In the genomic region with DNA sequence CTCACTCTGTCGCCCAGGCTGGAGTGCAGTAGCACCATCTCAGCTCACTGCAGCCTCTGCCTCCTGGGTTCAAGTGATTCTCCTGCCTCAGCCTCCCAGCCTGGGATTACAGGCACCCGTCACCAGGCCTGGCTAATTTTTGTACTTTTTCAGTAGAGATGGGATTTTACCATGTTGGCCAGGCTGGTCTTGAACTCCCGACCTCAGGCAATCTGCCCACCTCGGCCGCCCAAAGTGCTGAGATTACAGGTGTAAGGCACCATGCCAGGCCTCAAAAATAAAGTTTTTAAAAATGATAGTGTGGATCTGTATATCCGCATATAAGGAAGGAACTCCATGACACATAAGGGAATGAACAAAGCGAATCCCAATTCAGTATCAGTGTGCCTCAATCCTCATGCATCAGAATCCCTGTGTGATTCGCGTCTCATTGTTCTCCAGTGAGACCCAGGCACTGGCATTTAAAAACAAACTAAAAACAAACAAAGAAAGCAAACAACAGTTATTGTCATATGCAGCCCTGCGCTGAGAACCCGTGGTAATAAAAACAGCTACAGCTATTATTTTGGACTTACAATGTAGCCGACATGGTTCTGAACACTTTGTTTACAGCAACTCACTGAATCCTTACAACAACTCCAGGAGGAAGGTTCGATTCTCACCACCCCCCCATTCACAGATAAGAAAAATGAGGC, we compare ENCODE assay signal across 23 cellular contexts. TPM values are rescaled to one million over a fixed set of nuclear protein-coding genes. Genes with fewer than 3 reads are reported as not detected.
A peak's percentile ranks its signal among the peaks of the same experiment; 100 is the strongest.
DNase-seq lines count a peak whose midpoint lies in the region; ATAC-seq, FAIRE-seq and TF ChIP-seq lines count a peak whose summit lies in the region.
"Had no signal": no experiment of that assay in that cellular context is flagged by ENCODE, and none has a peak within 500 bp of the region (broad histone marks: within the 10 kb centered on the region; RNA-seq: fewer than 3 reads in every experiment).

No MANE protein-coding gene starts in this region.

- H2AFZ ChIP-seq in PC-3 (ENCODE audit: low read length), result peak overlapping the region; percentile 6; the same call in 1 of the 2 replicates

- no peaks in the 10 kb centered on the region for H4K20me1 ChIP-seq in PC-3 (ENCODE audit: low read length)

- intact Hi-C loops in PC-3 (cut with micrococcal nuclease), result no loop called here
- intact Hi-C loops in lower lobe of right lung (cut with DNase I), result no loop called here
- intact Hi-C loops in spleen (cut with DNase I; ENCODE audit: low total_unique reads), result no loop called here
- intact Hi-C loops in pancreas (cut with DNase I), result no loop called here

- H3K36me3 ChIP-seq in PC-3 (ENCODE audit: low read depth, low read length) (no peaks in the 10 kb centered on the region), lower lobe of right lung (no peaks in the 10 kb centered on the region), spleen (no peaks in the 10 kb centered on the region), pancreas (no peaks in the 10 kb centered on the region)

- DNase-seq in DMS53 (lab: John Stamatoyannopoulos, UW), result peak; percentile 35
- DNase-seq in DMS53 treated with DMSO at 0.1 percent for 48 hours (lab: John Stamatoyannopoulos, UW; ENCODE audit: unreplicated experiment), result no peak
- DNase-seq in PC-3, result no peak
- DNase-seq in lower lobe of right lung, result peak; percentile 7
- DNase-seq in spleen, result peak; percentile 16
- DNase-seq in pancreas, result no peak
- no peak for DNase-seq in AG20443 (ENCODE audit: low spot score)
- DNase-seq: CD4-positive, alpha-beta memory T cell; DND-41; GOT3; NCI-H1092 treated with DMSO at 0.1 percent for 48 hours; NCI-H1694 treated with DMSO at 0.1 percent for 48 hours; NCI-H446 treated with DMSO at 0.1 percent for 48 hours; OCI-M1 had no signal

- no peak overlapping the region for H3K27ac ChIP-seq in PC-3 (ENCODE audit: low read length)
- H3K27ac ChIP-seq in lower lobe of right lung, result no peak overlapping the region
- no peak overlapping the region for H3K27ac ChIP-seq in spleen
- no peak overlapping the region for H3K27ac ChIP-seq in pancreas
- H3K27ac ChIP-seq: 22Rv1, KMS-11, RWPE1, SJSA1 had no signal

- H3K4me1 ChIP-seq in PC-3 (ENCODE audit: insufficient read depth, low read length) (no peaks in the 10 kb centered on the region), lower lobe of right lung (peaks cover 11% of the 10 kb centered on the region), spleen (peaks cover 0 to 13% (median 12%) of the 10 kb centered on the region in 6 donors), pancreas (no peaks in the 10 kb centered on the region)

- CTCF ChIA-PET in PC-3 (lab: Charles Lee), result interaction anchor here (0.7 kb wide), 1 partner anchor 261 kb away, joined by 17 read pairs; no protein-coding TSS in a partner anchor

- BruUV-seq in PC-3 (replicated peaks; lab: Mats Ljungman, UMichigan), result no TSS peak

- H3F3A ChIP-seq in PC-3 (ENCODE audit: low read length, unreplicated experiment), result no peaks in the 10 kb centered on the region

- WGBS in spleen, 5 donors, result 80 to 86% (median 81%) methylated on average over 13 of the region's 13 CpGs
- 60% methylated on average over 13 of the region's 13 CpGs for WGBS in pancreas, 2 donors

- no peak for FAIRE-seq in pancreas (lab: Jason Lieb, UNC)
- FAIRE-seq: G401.6, GM12878, GM18507, HepG2 had no signal

- no peaks in the 10 kb centered on the region for H3K9me3 ChIP-seq in PC-3 (ENCODE audit: low read length)
- H3K9me3 ChIP-seq in lower lobe of right lung, result no peaks in the 10 kb centered on the region
- no peaks in the 10 kb centered on the region for H3K9me3 ChIP-seq in spleen
- no peaks in the 10 kb centered on the region for H3K9me3 ChIP-seq in pancreas
- H3K9me3 ChIP-seq: SJSA1 had no signal

- POLR2A ChIA-PET in PC-3 (lab: Charles Lee; ENCODE audit: unreplicated experiment), result no interaction called here

- TF ChIP-seq CTCF in PC-3 (conservative IDR thresholded peaks at IDR 0.05; ENCODE audit: low read depth, low read length) (no peak), lower lobe of right lung (IDR thresholded peaks at IDR 0.05) (no peak), spleen (IDR thresholded peaks at IDR 0.05 in 8 of 11, conservative IDR thresholded peaks at IDR 0.05 in 3 of 11) (no peak), pancreas (IDR thresholded peaks at IDR 0.05) (no peak)

- TF ChIP-seq POLR2A in spleen (IDR thresholded peaks at IDR 0.05), result no peak

- H3K9me2 ChIP-seq in PC-3 (replicated peaks; ENCODE audit: low read length), result no peaks in the 10 kb centered on the region

- H3K9ac ChIP-seq in PC-3 (ENCODE audit: low read length), result no peak overlapping the region
- H3K9ac ChIP-seq: KMS-11 had no signal

- H3K27me3 ChIP-seq in PC-3 (ENCODE audit: low read length) (no peaks in the 10 kb centered on the region), lower lobe of right lung (ENCODE audit: low read depth) (no peaks in the 10 kb centered on the region), spleen (replicated peaks in 1 of 7) (peaks cover 0 to 21% (median 0%) of the 10 kb centered on the region in 7 donors), pancreas (no peaks in the 10 kb centered on the region)
- H3K27me3 ChIP-seq: SJSA1 had no signal

- H3K4me3 ChIP-seq in PC-3 (ENCODE audit: low read length) (no peak overlapping the region), lower lobe of right lung (no peak overlapping the region), spleen (no peak overlapping the region), pancreas (no peak overlapping the region)
- H3K4me3 ChIP-seq: GM12878, SJSA1 had no signal

- ATAC-seq in PC-3 (no peak), lower lobe of right lung (no peak), pancreas (no peak), GM21576 (IDR thresholded peaks at IDR 0.05; ENCODE audit: unreplicated experiment) (no peak)
- ATAC-seq: GM12878, HepG2 had no signal

- H3K4me2 ChIP-seq in PC-3 (ENCODE audit: low read length), result no peak overlapping the region
- H3K4me2 ChIP-seq: KMS-11 had no signal

- H3K79me2 ChIP-seq in PC-3 (ENCODE audit: low read length), result no peaks in the 10 kb centered on the region

RNA-seq across cellular contexts. Expression of a gene that starts 54.1 kb away (rescaled TPM):
- 21.9 and 23.6 TPM in 2 replicates for total RNA-seq in PC-3 (2014; rRNA removed)
- 78.3 TPM for total RNA-seq in lower lobe of right lung
- total RNA-seq in spleen, result 100 to 1,000 TPM in 5 of 7 donors, 10 to 100 TPM in 2; 99.4 to 153 (median 101) TPM
- polyA plus RNA-seq in spleen, result 10 to 100 TPM in 2 of 3 donors, 1 to 10 TPM in 1; 5.8 to 21.2 (median 10.5) TPM
- 10 to 100 TPM; 23.7 to 49.4 (median 31.4) TPM for total RNA-seq in pancreas
- polyA plus RNA-seq in pancreas, result 10 to 100 TPM; 14.4 to 31.7 TPM

Comparison
In these comparisons a context has a peak if more than half of its experiments do, and no peak if none do; other contexts are left out.
1. DNase-seq: peak in DMS53 (single experiment), lower lobe of right lung (single experiment) and spleen (single experiment); none in DMS53 treated with DMSO at 0.1 percent for 48 hours (single experiment), PC-3 (single experiment), pancreas (0 of 6) and AG20443 (single experiment).